1 cellular context compared by ENCODE assay signal in genomic region chr6:99393366-99393697, GRCh38.
TF ChIP-seq lines count a peak whose summit lies in the region.

No MANE protein-coding gene starts in this region.

TF ChIP-seq in HepG2, 621 proteins besides CTCF, POLR2A, EP300 and RAD21:
- TF ChIP-seq ISX (CRISPR knock-in tag; conservative IDR thresholded peaks at IDR 0.05), result 0 out of 2 replicates have a peak, but pooled peaks have one; percentile 8
- no peak for TF ChIP-seq NR3C1 (CRISPR knock-in tag; IDR thresholded peaks at IDR 0.05)
- TF ChIP-seq ZNF10 (CRISPR knock-in tag; IDR thresholded peaks at IDR 0.05; ENCODE audit: borderline replicate concordance, low read depth), result no peak
TF ChIP-seq in HepG2: peak in this region for 1.
